13 cellular contexts compared by ENCODE assay signal in genomic region chr6:30603961-30604360, GRCh38.
"Had no signal": no experiment of that assay in that cellular context is flagged by ENCODE, and none has a peak within 500 bp of the region (broad histone marks: within the 10 kb centered on the region; RNA-seq: fewer than 3 reads in every experiment).

No MANE protein-coding gene starts in this region.

- H3K27me3 Mint-ChIP-seq: activated CD4-positive, alpha-beta T cell treated with anti-CD3 and anti-CD28 coated beads, Interleukin-2, amount 10 ng/mL, durations not matched to agents 24 days and 14 days; stimulated activated memory B cell treated with anti-CD40 and anti-IgM and Interleukin-4, amounts not matched to agents 10 μg/mL and 1 μg/mL and 100 μg/mL, for 72 hours had no signal

- H3K4me3 ChIP-seq: esophagus squamous epithelium, tibial nerve, uterus had no signal

- H3K4me3 Mint-ChIP-seq: activated CD4-positive, alpha-beta T cell treated with anti-CD3 and anti-CD28 coated beads, Interleukin-2, amount 10 ng/mL, durations not matched to agents 24 days and 14 days; activated CD8-positive, alpha-beta T cell treated with anti-CD3 and anti-CD28 coated beads, Interleukin-2, amount 10 ng/mL, durations not matched to agents 7 days and 5 days; activated naive CD4-positive, alpha-beta T cell treated with anti-CD3 and anti-CD28 coated beads for 36 hours; stimulated activated memory B cell treated with anti-CD40 and anti-IgM and Interleukin-4, amounts not matched to agents 10 μg/mL and 1 μg/mL and 100 μg/mL, for 72 hours; T-helper 2 cell treated with Interferon-gamma antibody and Interleukin-4, amounts not matched to agents 5 μg/mL and 100 μg/mL, for 36 hours had no signal

- ATAC-seq: activated CD8-positive, alpha-beta T cell treated with anti-CD3 and anti-CD28 coated beads, Interleukin-2, amount 10 ng/mL, durations not matched to agents 7 days and 5 days; stimulated activated memory B cell treated with anti-CD40 and anti-IgM and Interleukin-4, amounts not matched to agents 10 μg/mL and 1 μg/mL and 100 μg/mL, for 72 hours had no signal

- H3K27ac ChIP-seq: esophagus squamous epithelium, parathyroid adenoma, tibial nerve, uterus had no signal

- H3K9ac ChIP-seq: parathyroid adenoma had no signal

- H3K27me3 ChIP-seq: esophagus squamous epithelium, tibial nerve, uterus had no signal

- H3K27ac Mint-ChIP-seq: activated CD4-positive, alpha-beta T cell treated with anti-CD3 and anti-CD28 coated beads, Interleukin-2, amount 10 ng/mL, durations not matched to agents 24 days and 14 days; activated CD8-positive, alpha-beta T cell treated with anti-CD3 and anti-CD28 coated beads, Interleukin-2, amount 10 ng/mL, durations not matched to agents 7 days and 5 days; activated naive CD4-positive, alpha-beta T cell treated with anti-CD3 and anti-CD28 coated beads for 36 hours; stimulated activated memory B cell treated with anti-CD40 and anti-IgM and Interleukin-4, amounts not matched to agents 10 μg/mL and 1 μg/mL and 100 μg/mL, for 72 hours; T-helper 2 cell treated with Interferon-gamma antibody and Interleukin-4, amounts not matched to agents 5 μg/mL and 100 μg/mL, for 36 hours had no signal

- H3K4me1 ChIP-seq: parathyroid adenoma, uterus had no signal

- H3K36me3 ChIP-seq: uterus had no signal

- H2AFZ ChIP-seq: parathyroid adenoma had no signal

- DNase-seq: activated CD4-positive, alpha-beta T cell treated with anti-CD3 and anti-CD28 coated beads, Interleukin-2, amount 10 ng/mL, durations not matched to agents 24 days and 14 days; activated CD4-positive, CD25-positive, alpha-beta regulatory T cell; activated CD8-positive, alpha-beta memory T cell treated with anti-CD3 and anti-CD28 coated beads, Interleukin-2, amount 50 U/mL, for 4 hours; activated CD8-positive, alpha-beta T cell treated with anti-CD3 and anti-CD28 coated beads, Interleukin-2, amount 10 ng/mL, durations not matched to agents 7 days and 5 days; activated naive CD4-positive, alpha-beta T cell treated with anti-CD3 and anti-CD28 coated beads for 36 hours; caudate nucleus; esophagus squamous epithelium; substantia nigra; uterus had no signal

- H3K9me3 ChIP-seq: esophagus squamous epithelium, tibial nerve, uterus had no signal

- H3K9me3 Mint-ChIP-seq: activated CD4-positive, alpha-beta T cell treated with anti-CD3 and anti-CD28 coated beads, Interleukin-2, amount 10 ng/mL, durations not matched to agents 24 days and 14 days; activated naive CD4-positive, alpha-beta T cell treated with anti-CD3 and anti-CD28 coated beads for 36 hours; stimulated activated memory B cell treated with anti-CD40 and anti-IgM and Interleukin-4, amounts not matched to agents 10 μg/mL and 1 μg/mL and 100 μg/mL, for 72 hours; T-helper 2 cell treated with Interferon-gamma antibody and Interleukin-4, amounts not matched to agents 5 μg/mL and 100 μg/mL, for 36 hours had no signal
